Comparison of ENCODE assay signal across 8 cellular contexts in the genomic region with DNA sequence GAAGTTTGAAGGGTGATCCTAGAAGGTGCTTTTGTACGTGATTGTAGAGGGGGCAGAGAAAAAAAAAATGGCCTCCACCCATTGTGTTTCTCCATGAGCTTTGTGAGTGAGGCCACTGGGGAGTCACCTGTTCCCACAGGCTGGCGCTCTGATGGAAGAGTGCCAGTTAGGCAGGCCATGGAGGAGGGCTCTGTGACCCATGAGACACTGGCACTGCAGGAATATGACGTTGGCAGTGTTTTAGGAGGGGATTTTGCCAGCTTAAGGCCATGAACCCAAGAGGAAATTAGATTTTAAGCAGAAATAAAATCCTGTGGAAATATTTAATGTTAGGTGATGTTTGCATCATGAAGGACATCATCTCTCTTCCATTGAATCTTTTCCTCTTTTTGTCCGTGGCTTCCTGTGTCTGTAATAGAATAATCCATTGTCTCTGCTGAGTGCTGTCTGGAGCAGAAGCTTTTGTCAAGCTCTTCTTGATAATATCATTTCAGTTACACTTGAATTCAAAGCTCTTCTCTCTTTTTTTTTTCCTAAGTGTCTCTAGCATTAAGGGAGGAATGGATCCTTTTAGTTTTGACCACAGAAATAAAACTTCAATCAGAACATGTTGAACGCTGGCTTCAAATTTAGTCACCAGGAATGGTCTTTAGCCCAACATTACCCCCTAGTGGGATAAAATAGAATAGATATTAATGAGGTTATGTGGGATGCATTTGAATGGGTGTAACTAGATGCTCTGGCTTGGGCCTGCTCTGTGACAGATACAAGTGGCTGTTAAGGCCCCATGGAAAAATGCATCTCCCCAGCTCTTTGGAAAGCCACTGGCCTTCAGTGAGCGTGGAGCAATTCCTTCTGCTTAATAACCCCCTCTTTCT. TPM values are rescaled to one million over a fixed set of nuclear protein-coding genes. Genes with fewer than 3 reads are reported as not detected.
A peak's percentile ranks its signal among the peaks of the same experiment; 100 is the strongest.
DNase-seq lines count a peak whose midpoint lies in the region; ATAC-seq, FAIRE-seq and TF ChIP-seq lines count a peak whose summit lies in the region.

No MANE protein-coding gene starts in this region.

- POLR2A ChIA-PET in Caco-2 (lab: Charles Lee), result no interaction called here
- POLR2A ChIA-PET in K562 (lab: Yijun Ruan, JAX), result no interaction called here

- CTCF ChIA-PET in Caco-2 (lab: Charles Lee), result interaction anchor here (1.2 to 2.3 kb wide), 4 partner anchors 15 to 279 kb away, joined by 4 to 11 read pairs (median 6); no protein-coding TSS in a partner anchor
- CTCF ChIA-PET in K562 (lab: Yijun Ruan, JAX; ENCODE audit: low intra/inter-chr PET ratio), result interaction anchor here (1.5 to 3.9 kb wide), 2 partner anchors 215 to 250 kb away, joined by 8 to 51 read pairs; no protein-coding TSS in a partner anchor

- no peaks in the 10 kb centered on the region for H3K9me1 ChIP-seq in K562 (ENCODE audit: control insufficient read depth, insufficient read depth, low read length)

- H3K9me3 ChIP-seq in Caco-2 (no peaks in the 10 kb centered on the region), K562 (replicated peaks; ENCODE audit: control insufficient read depth, insufficient read depth, low read depth, low read length) (no peaks in the 10 kb centered on the region), tibial artery (no peaks in the 10 kb centered on the region)

- H3K27me3 ChIP-seq in Caco-2 (replicated peaks; ENCODE audit: control insufficient read depth, insufficient read depth, low read length) (no peaks in the 10 kb centered on the region), K562 (ENCODE audit: control insufficient read depth in 2 of 2, insufficient read depth in 2 of 2, low read length in 2 of 2) (peaks cover 3 to 4% of the 10 kb centered on the region in 2 experiments; a peak in 3 of 5 replicates), kidney epithelial cell (ENCODE audit: control insufficient read depth, insufficient read depth, low read length) (no peaks in the 10 kb centered on the region), tibial artery (no peaks in the 10 kb centered on the region)

- no peaks in the 10 kb centered on the region for H3K4me1 Mint-ChIP-seq in Caco-2 (ENCODE audit: low read depth, unreplicated experiment)
- H3K4me1 Mint-ChIP-seq in stimulated activated memory B cell treated with anti-CD40 and anti-IgM and Interleukin-4, amounts not matched to agents 10 μg/mL and 1 μg/mL and 100 μg/mL, for 72 hours, result peaks cover 11% of the 10 kb centered on the region

- WGBS in K562 (ENCODE audit: insufficient coverage, low coverage, missing lambda C conversion rate), result 0% methylated on average over 6 of the region's 6 CpGs

- H3K27ac Mint-ChIP-seq in Caco-2 (ENCODE audit: unreplicated experiment), result no peak overlapping the region
- no peak overlapping the region for H3K27ac Mint-ChIP-seq in stimulated activated memory B cell treated with anti-CD40 and anti-IgM and Interleukin-4, amounts not matched to agents 10 μg/mL and 1 μg/mL and 100 μg/mL, for 72 hours

- H3K9ac ChIP-seq in K562 (ENCODE audit: insufficient read depth in 1 of 2, low read depth in 2 of 2, low read length in 2 of 2), result no peak overlapping the region

- TF ChIP-seq POLR2A in K562 (conservative IDR thresholded peaks at IDR 0.05), result no peak

- no TSS peak for BruUV-seq in Caco-2 (replicated peaks; lab: Mats Ljungman, UMichigan)
- BruUV-seq in K562 (replicated peaks; lab: Mats Ljungman, UMichigan), result no TSS peak

- ATAC-seq in GM19351 (IDR thresholded peaks at IDR 0.05; ENCODE audit: unreplicated experiment), result peak; percentile 84
- ATAC-seq in HG03439 (IDR thresholded peaks at IDR 0.05; ENCODE audit: unreplicated experiment), result peak; percentile 66
- peak; percentile 86 for ATAC-seq in K562
- ATAC-seq in stimulated activated memory B cell treated with anti-CD40 and anti-IgM and Interleukin-4, amounts not matched to agents 10 μg/mL and 1 μg/mL and 100 μg/mL, for 72 hours, result no peak

- no peak overlapping the region for H2AFZ ChIP-seq in K562 (ENCODE audit: low read depth, low read length)

- no peak overlapping the region for H3K4me3 ChIP-seq in Caco-2 (ENCODE audit: low read depth, low read length)
- H3K4me3 ChIP-seq in K562, result no peak overlapping the region
- no peak overlapping the region for H3K4me3 ChIP-seq in kidney epithelial cell (ENCODE audit: low read depth, low read length)
- H3K4me3 ChIP-seq in tibial artery, result no peak overlapping the region

- peaks cover 10% of the 10 kb centered on the region for H3K4me1 ChIP-seq in Caco-2
- no peaks in the 10 kb centered on the region for H3K4me1 ChIP-seq in K562 (replicated peaks in 1 of 2; ENCODE audit: control insufficient read depth in 2 of 2, insufficient read depth in 2 of 2, low read length in 2 of 2)
- H3K4me1 ChIP-seq in tibial artery, result no peaks in the 10 kb centered on the region

- in situ Hi-C loops in K562 (cut with MboI), result loop anchor here (5.0 kb wide), 1 partner anchor 247 kb away; no protein-coding TSS in a partner anchor

- H3K4me2 ChIP-seq in K562 (ENCODE audit: insufficient read depth, low read length), result no peak overlapping the region

- intact Hi-C loops in Caco-2 (cut with micrococcal nuclease; ENCODE audit: unreplicated experiment) (loop anchor here (1.0 to 2.0 kb wide), 5 partner anchors 14 to 279 kb away; a partner anchor contains a TSS), K562 (cut with micrococcal nuclease) (loop anchor here (1.0 to 5.0 kb wide), 3 partner anchors 87 to 249 kb away; a partner anchor contains a TSS), tibial artery (cut with DNase I; ENCODE audit: low total_unique reads) (loop anchor here (10.0 kb wide), 2 partner anchors 245 kb away; no protein-coding TSS in a partner anchor)

- no peaks in the 10 kb centered on the region for H3K27me3 Mint-ChIP-seq in Caco-2 (ENCODE audit: insufficient read depth, unreplicated experiment)
- H3K27me3 Mint-ChIP-seq in stimulated activated memory B cell treated with anti-CD40 and anti-IgM and Interleukin-4, amounts not matched to agents 10 μg/mL and 1 μg/mL and 100 μg/mL, for 72 hours, result peaks cover 19% of the 10 kb centered on the region

- no peaks in the 10 kb centered on the region for H3K36me3 Mint-ChIP-seq in Caco-2 (ENCODE audit: insufficient read depth, unreplicated experiment)
- no peaks in the 10 kb centered on the region for H3K36me3 Mint-ChIP-seq in stimulated activated memory B cell treated with anti-CD40 and anti-IgM and Interleukin-4, amounts not matched to agents 10 μg/mL and 1 μg/mL and 100 μg/mL, for 72 hours

- H4K20me1 ChIP-seq in K562 (replicated peaks; ENCODE audit: control insufficient read depth, insufficient read depth, low read length), result no peaks in the 10 kb centered on the region

- H3K27ac ChIP-seq in K562 (ENCODE audit: extremely low read depth, low read depth, low read length) (no peak overlapping the region), tibial artery (no peak overlapping the region)

- peak; percentile 85 for FAIRE-seq in K562 (lab: Jason Lieb, UNC)

- no peak overlapping the region for H3K4me3 Mint-ChIP-seq in Caco-2 (ENCODE audit: unreplicated experiment)
- H3K4me3 Mint-ChIP-seq in stimulated activated memory B cell treated with anti-CD40 and anti-IgM and Interleukin-4, amounts not matched to agents 10 μg/mL and 1 μg/mL and 100 μg/mL, for 72 hours, result no peak overlapping the region

- no peaks in the 10 kb centered on the region for H3K9me3 Mint-ChIP-seq in Caco-2 (ENCODE audit: unreplicated experiment)
- no peaks in the 10 kb centered on the region for H3K9me3 Mint-ChIP-seq in stimulated activated memory B cell treated with anti-CD40 and anti-IgM and Interleukin-4, amounts not matched to agents 10 μg/mL and 1 μg/mL and 100 μg/mL, for 72 hours

- DNase-seq in Caco-2 (peak in 1 of 2 experiments; percentile 47), NCI-H345 treated with DMSO at 0.1 percent for 48 hours (lab: John Stamatoyannopoulos, UW; ENCODE audit: unreplicated experiment) (peak; percentile 47), K562 (ENCODE audit: extremely low read depth in 1 of 4, low spot score in 3 of 4) (peak; percentile 22 to 54 (median 38)), kidney epithelial cell (ENCODE audit: low read depth) (peak; percentile 16), tibial artery (no peak)

- TF ChIP-seq RAD21 in K562 (CRISPR knock-in tag; conservative IDR thresholded peaks at IDR 0.05 in 1 of 2, IDR thresholded peaks at IDR 0.05 in 1 of 2), result peak; percentile 67 to 78

- TF ChIP-seq CTCF in Caco-2 (IDR thresholded peaks at IDR 0.05; ENCODE audit: insufficient read depth in 1 of 2, low read depth in 1 of 2, low read length in 1 of 2, severe bottlenecking in 1 of 2, unreplicated experiment in 1 of 2) (peak; percentile 39 to 40), K562 (IDR thresholded peaks at IDR 0.05 in 2 of 3, conservative IDR thresholded peaks at IDR 0.05 in 1 of 3; ENCODE audit: insufficient read depth in 2 of 3, low read depth in 1 of 3, low read length in 3 of 3) (peak; percentile 46 to 71 (median 54); a peak in 5 of 6 replicates), kidney epithelial cell (IDR thresholded peaks at IDR 0.05; ENCODE audit: insufficient read depth, low read length, poor library complexity, severe bottlenecking) (peak; percentile 51), tibial artery (IDR thresholded peaks at IDR 0.05) (peak; percentile 35 to 49)

- no peaks in the 10 kb centered on the region; the same call in 1 of the 2 replicates for H3K36me3 ChIP-seq in Caco-2 (ENCODE audit: control insufficient read depth, insufficient read depth, low read length)
- no peaks in the 10 kb centered on the region for H3K36me3 ChIP-seq in K562 (ENCODE audit: control insufficient read depth, insufficient read depth, low read length)
- no peaks in the 10 kb centered on the region for H3K36me3 ChIP-seq in kidney epithelial cell (ENCODE audit: control insufficient read depth, insufficient read depth, low read length)
- H3K36me3 ChIP-seq in tibial artery, result no peaks in the 10 kb centered on the region

- no peaks in the 10 kb centered on the region for H3K79me2 ChIP-seq in K562 (ENCODE audit: control insufficient read depth, insufficient read depth, low read length)

- TF ChIP-seq EP300 in K562 (IDR thresholded peaks at IDR 0.05; ENCODE audit: low read length), result no peak

RNA-seq across cellular contexts. Expression of a gene that starts 41.0 kb away (rescaled TPM):
- total RNA-seq in Caco-2 (2022), result 0.51 and 0.54 TPM in 2 replicates
- total RNA-seq in K562 (2011; cell fraction: chromatin; rRNA removed; ENCODE audit: low replicate concordance), result not detected in 2 replicates
- total RNA-seq in K562 (2011; cell fraction: nucleolus; rRNA removed), result not detected in 2 replicates
- not detected in 2 replicates for total RNA-seq in K562 (2011; cell fraction: nucleoplasm; rRNA removed)
- not detected in 2 replicates for total RNA-seq in K562 (2014; rRNA removed)
- not detected in 2 replicates for total RNA-seq in K562 (2014; rRNA removed; fragmentation: Illumina TruSeq; extraction: Trizol)
- not detected in 2 replicates for total RNA-seq in K562 (2015; rRNA removed; fragmentation: Illumina TruSeq; extraction: Trizol)
- not detected in 2 replicates for total RNA-seq in K562 (2021)
- polyA plus RNA-seq in K562 (2011; rRNA removed), result not detected in 2 replicates
- not detected in 2 replicates for polyA plus RNA-seq in K562 (2011; cell fraction: cytosol; rRNA removed)
- polyA plus RNA-seq in K562 (2011; cell fraction: nucleus; rRNA removed), result not detected in 2 replicates
- not detected in 2 replicates for polyA plus RNA-seq in K562 (2012)
- not detected in 2 replicates for polyA plus RNA-seq in K562 (2014; fragmentation: Illumina TruSeq; extraction: Trizol)
- polyA plus RNA-seq in K562 (2014; fragmentation: Nextera tagmentation; extraction: Ambion mirVana), result not detected
- not detected in 2 replicates for polyA plus RNA-seq in K562 (2014; rRNA removed)
- not detected in 2 replicates for polyA minus RNA-seq in K562 (2011; rRNA and poly(A)+ RNA removed)
- polyA minus RNA-seq in K562 (2011; cell fraction: cytosol; rRNA and poly(A)+ RNA removed), result not detected in 2 replicates
- polyA minus RNA-seq in K562 (2011; cell fraction: nucleus; rRNA and poly(A)+ RNA removed), result not detected in 2 replicates
- total RNA-seq in kidney epithelial cell, result 0.58 TPM in 1 of 2 replicates, not detected in the other

Comparison
In these comparisons a context has a peak if more than half of its experiments do, and no peak if none do; other contexts are left out.
1. DNase-seq: peak in NCI-H345 treated with DMSO at 0.1 percent for 48 hours (single experiment), K562 (4 of 4) and kidney epithelial cell (single experiment); none in tibial artery (0 of 2).
2. Peak in every context shown above with its lines, with median percentiles within 50 percentile points of each other: CTCF ChIP-seq.